ENCODE assay signal across 8 cellular contexts in the genomic region with DNA sequence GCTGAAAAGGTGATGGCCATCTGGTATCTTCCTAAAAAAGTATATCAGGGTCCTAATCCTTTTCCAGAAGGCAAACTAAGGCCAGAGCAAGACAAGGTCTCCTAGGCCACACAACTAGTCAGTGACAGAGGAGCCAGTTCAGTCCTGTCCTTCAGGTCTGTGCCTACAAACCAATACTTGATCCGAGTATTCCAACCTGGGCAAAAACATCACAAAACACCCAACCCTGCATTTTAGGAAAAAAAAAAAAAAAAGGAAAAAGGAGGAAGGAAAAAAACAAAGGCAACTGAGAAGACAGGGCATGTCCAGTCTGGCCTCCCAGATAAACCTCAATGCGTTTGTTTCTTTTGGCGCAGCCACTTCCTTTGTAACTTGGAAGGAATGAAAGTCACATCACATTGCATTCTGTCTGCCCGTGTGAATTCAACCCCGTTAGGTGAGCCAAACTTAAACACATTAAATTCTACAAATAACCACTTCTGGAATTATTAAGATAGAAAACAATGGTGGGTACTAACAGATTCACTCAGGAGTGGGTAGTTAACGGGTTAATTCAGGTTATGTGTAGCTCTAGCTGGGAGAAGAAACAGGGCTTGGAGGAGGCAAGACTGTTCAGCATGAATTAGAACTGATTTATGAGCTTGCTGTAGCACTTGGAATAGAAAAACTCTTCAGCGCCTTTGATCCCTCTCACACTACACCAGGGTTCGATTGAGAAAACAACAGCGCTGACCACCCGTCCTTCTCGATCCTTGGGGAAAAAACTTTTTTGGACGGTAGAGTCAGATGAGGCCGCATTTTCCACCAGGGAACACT. TPM values are rescaled to one million over a fixed set of nuclear protein-coding genes. Genes with fewer than 3 reads are reported as not detected.
DNase-seq lines count a peak whose midpoint lies in the region; ATAC-seq and TF ChIP-seq lines count a peak whose summit lies in the region.

No MANE protein-coding gene starts in this region.

- DNase-seq in Right ventricle myocardium inferior (ENCODE audit: missing footprints) (no peak), cardiac septum (ENCODE audit: low spot score) (no peak), HL-60 (ENCODE audit: low read depth in 1 of 2, low spot score in 1 of 2) (no peak), left ventricle myocardium inferior (no peak), gastrocnemius medialis (no peak), iPS-NIHi11 (ENCODE audit: low spot score) (no peak), kidney tubule cell (ENCODE audit: low spot score) (no peak)

- H3K27ac ChIP-seq in HL-60 (replicated peaks) (no peak overlapping the region), left ventricle myocardium inferior (replicated peaks) (peak overlapping the region; percentile 89), gastrocnemius medialis (peak overlapping the region; percentile 67 to 87 (median 72))

- H3K4me1 Mint-ChIP-seq in activated T-helper 17 cell treated with anti-CD3 and anti-CD28 coated beads, Interleukin-2, amount 50 U/mL, for 72 hours = no peaks in the 10 kb centered on the region

- no peaks in the 10 kb centered on the region for H3K9me3 ChIP-seq in left ventricle myocardium inferior (replicated peaks)
- H3K9me3 ChIP-seq in gastrocnemius medialis = no peaks in the 10 kb centered on the region

- H3K27me3 ChIP-seq in HL-60 (ENCODE audit: insufficient read depth, poor library complexity, severe bottlenecking) = no peaks in the 10 kb centered on the region
- H3K27me3 ChIP-seq in left ventricle myocardium inferior (ENCODE audit: low read depth) = no peaks in the 10 kb centered on the region
- no peaks in the 10 kb centered on the region for H3K27me3 ChIP-seq in gastrocnemius medialis

- no peaks in the 10 kb centered on the region for H3K36me3 Mint-ChIP-seq in activated T-helper 17 cell treated with anti-CD3 and anti-CD28 coated beads, Interleukin-2, amount 50 U/mL, for 72 hours (ENCODE audit: low read depth)

- H3K27me3 Mint-ChIP-seq in activated T-helper 17 cell treated with anti-CD3 and anti-CD28 coated beads, Interleukin-2, amount 50 U/mL, for 72 hours = peaks cover 19% of the 10 kb centered on the region

- no peaks in the 10 kb centered on the region for H3K9me3 Mint-ChIP-seq in activated T-helper 17 cell treated with anti-CD3 and anti-CD28 coated beads, Interleukin-2, amount 50 U/mL, for 72 hours

- TF ChIP-seq CTCF in HL-60 (IDR thresholded peaks at IDR 0.05; ENCODE audit: insufficient read depth, low read length) = no peak
- no peak for TF ChIP-seq CTCF in left ventricle myocardium inferior (IDR thresholded peaks at IDR 0.05; ENCODE audit: borderline replicate concordance)
- TF ChIP-seq CTCF in gastrocnemius medialis (IDR thresholded peaks at IDR 0.05 in 4 of 5, conservative IDR thresholded peaks at IDR 0.05 in 1 of 5) = no peak

- in situ Hi-C loops in gastrocnemius medialis (cut with MboI; ENCODE audit: low sequenced_read_pairs in 4 of 4) = no loop called here

- H3K4me1 ChIP-seq in left ventricle myocardium inferior = peaks cover 18% of the 10 kb centered on the region
- peaks cover 7 to 13% of the 10 kb centered on the region in 2 donors for H3K4me1 ChIP-seq in gastrocnemius medialis

- no peaks in the 10 kb centered on the region for H3K36me3 ChIP-seq in left ventricle myocardium inferior
- H3K36me3 ChIP-seq in gastrocnemius medialis = no peaks in the 10 kb centered on the region

- no peak overlapping the region for H3K27ac Mint-ChIP-seq in activated T-helper 17 cell treated with anti-CD3 and anti-CD28 coated beads, Interleukin-2, amount 50 U/mL, for 72 hours

- TF ChIP-seq POLR2A in gastrocnemius medialis (IDR thresholded peaks at IDR 0.05) = no peak

- intact Hi-C loops in Right ventricle myocardium inferior (cut with DNase I) (no loop called here), cardiac septum (cut with DNase I) (no loop called here), left ventricle myocardium inferior (cut with micrococcal nuclease) (no loop called here), gastrocnemius medialis (cut with DNase I; ENCODE audit: low total_unique reads) (no loop called here)

- ATAC-seq in Right ventricle myocardium inferior (peak; percentile 45), gastrocnemius medialis (peak; percentile 11 to 50)
- peak; percentile 2 for ATAC-seq in activated T-helper 17 cell treated with anti-CD3 and anti-CD28 coated beads, Interleukin-2, amount 50 U/mL, for 72 hours (replicated peaks)

- H3K4me3 ChIP-seq in HL-60 (replicated peaks; ENCODE audit: insufficient read depth, low read length) (peak overlapping the region; percentile 40), left ventricle myocardium inferior (peak overlapping the region; percentile 83), gastrocnemius medialis (peak overlapping the region; percentile 71 to 97 (median 80))

- peak overlapping the region; percentile 74 for H3K4me3 Mint-ChIP-seq in activated T-helper 17 cell treated with anti-CD3 and anti-CD28 coated beads, Interleukin-2, amount 50 U/mL, for 72 hours

RNA-seq across cellular contexts. Expression of a gene that starts 43.0 kb away (rescaled TPM):
- 1.5 TPM for total RNA-seq in Right ventricle myocardium inferior
- total RNA-seq in cardiac septum = 4.3 TPM
- total RNA-seq in activated T-helper 17 cell treated with anti-CD3 and anti-CD28 coated beads, Interleukin-2, amount 50 U/mL, for 72 hours = 1 to 10 TPM; 4.4 to 8.1 TPM
- 3.2 TPM for total RNA-seq in left ventricle myocardium inferior
- 1 to 10 TPM in 3 of 4 donors, under 1 TPM in 1; 0.55 to 1.3 (median 1.1) TPM for total RNA-seq in gastrocnemius medialis

RNA-seq across cellular contexts. Expression of a gene that starts 53.4 kb away (rescaled TPM):
- total RNA-seq in Right ventricle myocardium inferior (55.5 TPM), cardiac septum (49.1 TPM), left ventricle myocardium inferior (57.8 TPM), gastrocnemius medialis (10 to 100 TPM; 37.5 to 48.5 (median 40.1) TPM)
- total RNA-seq in activated T-helper 17 cell treated with anti-CD3 and anti-CD28 coated beads, Interleukin-2, amount 50 U/mL, for 72 hours = 10 to 100 TPM; 50.2 to 66.7 TPM
